Comparison of ENCODE assay signal across 29 cellular contexts in the genomic region with DNA sequence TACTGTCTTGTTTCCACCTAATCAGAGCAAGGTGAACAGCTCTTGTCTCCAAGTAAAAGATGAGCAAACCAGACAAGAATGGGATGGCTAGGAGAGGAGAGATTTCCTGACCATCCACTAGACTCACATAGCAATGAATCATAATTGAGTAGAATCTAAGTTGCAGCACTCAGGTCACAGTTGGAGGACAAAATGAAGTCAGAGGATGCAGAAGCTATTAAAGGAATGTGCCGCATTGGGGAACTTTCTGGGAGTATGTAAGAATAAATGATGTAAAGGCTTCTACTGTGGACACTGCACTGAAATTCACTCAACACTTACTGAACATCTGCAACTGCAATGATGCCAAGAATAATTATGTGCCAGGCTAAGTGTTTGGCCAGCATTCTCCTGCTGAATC.
DNase-seq lines count a peak whose midpoint lies in the region; ATAC-seq and TF ChIP-seq lines count a peak whose summit lies in the region.
"Had no signal": no experiment of that assay in that cellular context is flagged by ENCODE, and none has a peak within 500 bp of the region (broad histone marks: within the 10 kb centered on the region; RNA-seq: fewer than 3 reads in every experiment).

No MANE protein-coding gene starts in this region.

- no peaks in the 10 kb centered on the region for H3K9me3 ChIP-seq in MG63
- H3K9me3 ChIP-seq: left ventricle myocardium inferior, ovary, Peyer's patch, thoracic aorta, uterus had no signal

- H3K4me3 ChIP-seq in AG10803 (ENCODE audit: low read length) (no peak overlapping the region), MG63 (no peak overlapping the region)
- H3K4me3 ChIP-seq: GM12878, left ventricle myocardium inferior, ovary, Peyer's patch, thoracic aorta, uterus had no signal

- no peaks in the 10 kb centered on the region for H3K27me3 ChIP-seq in MG63
- H3K27me3 ChIP-seq: ovary, Peyer's patch, uterus had no signal

- no peak for ATAC-seq in GM21390 (IDR thresholded peaks at IDR 0.05; ENCODE audit: unreplicated experiment)
- ATAC-seq: activated naive CD8-positive, alpha-beta T cell treated with anti-CD3 and anti-CD28 coated beads, Interleukin-2, amount 50 U/mL, for 24 hours; GM12878; HepG2; stimulated activated naive CD8-positive, alpha-beta T cell treated with anti-CD3 and anti-CD28 coated beads, Interleukin-15, Interleukin-2, amounts not matched to agents 100 U/mL and 50 U/mL, for 24 hours had no signal

- no peak for TF ChIP-seq CTCF in AG10803 (conservative IDR thresholded peaks at IDR 0.05; ENCODE audit: low read length)

- DNase-seq in AG10803 (ENCODE audit: low read depth): peak; percentile 86
- peak; percentile 17 for DNase-seq in HT1080 (ENCODE audit: low read depth)
- DNase-seq in amniotic stem cell (lab: John Stamatoyannopoulos, UW): peak; percentile 38
- DNase-seq in fibroblast of peridontal ligament (ENCODE audit: extremely low read depth): peak; percentile 37
- no peak for DNase-seq in HK-2 (ENCODE audit: unreplicated experiment)
- DNase-seq in MG63: no peak
- DNase-seq in NCI-H1436 treated with DMSO at 0.1 percent for 48 hours (lab: John Stamatoyannopoulos, UW): no peak
- DNase-seq: 8988T; activated CD4-positive, alpha-beta T cell treated with anti-CD3 and anti-CD28 coated beads, Interleukin-2, amount 50 U/mL, for 1 hour; activated naive CD8-positive, alpha-beta T cell treated with anti-CD3 and anti-CD28 coated beads, Interleukin-2, amount 50 U/mL, for 24 hours; activated T-cell treated with anti-CD3 and anti-CD28 coated beads, Interleukin-2, amount 50 U/mL, for 48 hours; CD4-positive, alpha-beta T cell; H7; Kasumi-1; left ventricle myocardium inferior; mesendoderm; NCI-H1694 treated with DMSO at 0.1 percent for 48 hours; NCI-H446 treated with DMSO at 0.1 percent for 48 hours; NCI-H774; ovary; Peyer's patch; stimulated activated CD4-positive, alpha-beta T cell treated with anti-CD3 and anti-CD28 coated beads, Interleukin-1b, Interleukin-23, amount 100 ng/mL, for 48 hours; stimulated activated naive CD8-positive, alpha-beta T cell treated with anti-CD3 and anti-CD28 coated beads, Interleukin-15, Interleukin-2, amounts not matched to agents 100 U/mL and 50 U/mL, for 24 hours; T1000; uterus had no signal

- H3K36me3 ChIP-seq in MG63: no peaks in the 10 kb centered on the region
- H3K36me3 ChIP-seq: left ventricle myocardium inferior, ovary, Peyer's patch, thoracic aorta, uterus had no signal

Comparison
In these comparisons a context has a peak if more than half of its experiments do, and no peak if none do; other contexts are left out.
1. DNase-seq: peak in AG10803 (single experiment), HT1080 (single experiment), amniotic stem cell (single experiment) and fibroblast of peridontal ligament (single experiment); none in HK-2 (single experiment), MG63 (single experiment) and NCI-H1436 treated with DMSO at 0.1 percent for 48 hours (single experiment).